23 cellular contexts compared by ENCODE assay signal in genomic region chr5:170200876-170201275, GRCh38. TPM values are rescaled to one million over a fixed set of nuclear protein-coding genes. Genes with fewer than 3 reads are reported as not detected.
"Had no signal": no experiment of that assay in that cellular context is flagged by ENCODE, and none has a peak within 500 bp of the region (broad histone marks: within the 10 kb centered on the region; RNA-seq: fewer than 3 reads in every experiment).

No MANE protein-coding gene starts in this region.

- H3K36me3 Mint-ChIP-seq: activated naive CD4-positive, alpha-beta T cell treated with anti-CD3 and anti-CD28 coated beads, Interleukin-2, amount 50 U/mL, for 72 hours; T-cell had no signal

- H3K4me1 ChIP-seq: lower lobe of right lung, spleen, tibial artery had no signal

- H3K4me1 Mint-ChIP-seq: T-cell had no signal

- H3K4me2 ChIP-seq: hepatocyte had no signal

- H3K36me3 ChIP-seq: cardiac muscle cell, lower lobe of right lung, spleen, tibial artery, WERI-Rb-1 had no signal

- H3K79me2 ChIP-seq: hepatocyte had no signal

- DNase-seq: activated CD4-positive, alpha-beta T cell treated with anti-CD3 and anti-CD28 coated beads, Interleukin-2, amount 50 U/mL, for 4 hours; activated gamma-delta T cell treated with Interleukin-2 at 50 U/mL for 16 hours; effector CD8-positive, alpha-beta T cell; foreskin fibroblast; left cardiac atrium; lower lobe of right lung; occipital lobe; posterior cingulate gyrus; spleen; stimulated activated naive CD4-positive, alpha-beta T cell; T-cell; T1000; tibial artery; WERI-Rb-1 had no signal

- H3K9me3 ChIP-seq: lower lobe of right lung, spleen, tibial artery had no signal

- H3K4me3 Mint-ChIP-seq: dendritic cell treated with granulocyte-macrophage colony-stimulating factor and Interleukin-4, amounts not matched to agents 40 ng/mL and 50 ng/mL, for 4 days; T-cell had no signal

- H2AFZ ChIP-seq: hepatocyte had no signal

- H3K27me3 ChIP-seq: cardiac muscle cell, spleen, tibial artery had no signal

- H3K4me3 ChIP-seq: cardiac muscle cell, hepatocyte, lower lobe of right lung, spleen, tibial artery had no signal

- H3K27ac Mint-ChIP-seq: dendritic cell treated with granulocyte-macrophage colony-stimulating factor and Interleukin-4, amounts not matched to agents 40 ng/mL and 50 ng/mL, for 4 days; T-cell had no signal

- H3K27ac ChIP-seq: cardiac muscle cell, hepatocyte, lower lobe of right lung, spleen, tibial artery, WERI-Rb-1 had no signal

- ATAC-seq: left cardiac atrium, lower lobe of right lung, T-cell had no signal

- H3K9me3 Mint-ChIP-seq: activated naive CD4-positive, alpha-beta T cell treated with anti-CD3 and anti-CD28 coated beads, Interleukin-2, amount 50 U/mL, for 72 hours; dendritic cell treated with granulocyte-macrophage colony-stimulating factor and Interleukin-4, amounts not matched to agents 40 ng/mL and 50 ng/mL, for 4 days; T-cell had no signal

RNA-seq across cellular contexts. Expression of gene C5orf58, which starts 31.9 kb away (rescaled TPM):
- total RNA-seq: activated CD8-positive, alpha-beta memory T cell treated with anti-CD3 and anti-CD28 coated beads for 36 hours; activated naive CD4-positive, alpha-beta T cell treated with anti-CD3 and anti-CD28 coated beads, Interleukin-2, amount 50 U/mL, for 72 hours; cardiac muscle cell; chondrocyte; glomerular endothelial cell; hepatocyte; left cardiac atrium; lower lobe of right lung; mononuclear cell; occipital lobe; renal cortical epithelial cell; spleen; T-cell had no signal
